11 cellular contexts compared by ENCODE assay signal in the genomic region with DNA sequence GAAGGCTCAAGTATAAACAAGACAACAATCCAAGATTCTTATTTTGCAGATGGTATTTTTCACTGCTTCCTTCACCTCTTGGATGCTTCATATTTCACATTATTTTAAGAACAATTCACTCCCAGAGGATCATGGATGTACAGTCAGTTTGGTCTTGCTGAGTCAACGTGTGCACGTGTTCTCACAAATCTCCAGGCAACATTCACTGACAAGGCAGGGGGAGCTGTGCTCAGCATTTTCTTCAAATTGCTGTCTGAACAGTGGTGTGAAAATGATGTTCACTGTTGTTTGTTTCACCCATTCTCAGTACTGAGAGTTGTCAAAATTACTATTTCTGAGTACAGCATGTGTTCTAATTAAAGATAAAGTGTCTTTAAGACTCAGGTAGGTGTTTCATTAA.
DNase-seq lines count a peak whose midpoint lies in the region; ATAC-seq, FAIRE-seq and TF ChIP-seq lines count a peak whose summit lies in the region.
"Had no signal": no experiment of that assay in that cellular context is flagged by ENCODE, and none has a peak within 500 bp of the region (broad histone marks: within the 10 kb centered on the region; RNA-seq: fewer than 3 reads in every experiment).

No MANE protein-coding gene starts in this region.

- no peak overlapping the region for H3K4me3 ChIP-seq in liver (ENCODE audit: low read depth in 1 of 3, low read length in 3 of 3)
- H3K4me3 ChIP-seq: upper lobe of left lung had no signal

- H3K27ac ChIP-seq in liver (ENCODE audit: low read depth in 1 of 2, low read length in 2 of 2) = no peak overlapping the region
- H3K27ac ChIP-seq: upper lobe of left lung had no signal

- no peak for FAIRE-seq in D721Med (lab: Jason Lieb, UNC)

- TF ChIP-seq CTCF in LNCAP (IDR thresholded peaks at IDR 0.05) (0 out of 2 replicates have a peak, but pooled peaks have one; percentile 13), liver (IDR thresholded peaks at IDR 0.05; ENCODE audit: low read depth, low read length, missing input control) (no peak), D721Med (IDR thresholded peaks at IDR 0.05; ENCODE audit: insufficient read depth, missing control alignments) (no peak)

- no peaks in the 10 kb centered on the region for H3K9me3 ChIP-seq in liver (ENCODE audit: control insufficient read depth in 4 of 4, low read length in 3 of 4)
- H3K9me3 ChIP-seq: upper lobe of left lung had no signal

- ATAC-seq in GM19351 (IDR thresholded peaks at IDR 0.05; ENCODE audit: unreplicated experiment) = no peak

- 21% methylated on average over 2 of the region's 2 CpGs for whole genome bisulfite sequencing in liver

- DNase-seq in DMS53 (lab: John Stamatoyannopoulos, UW) (peak; percentile 72), astrocyte of the hippocampus (ENCODE audit: low read depth, low spot score) (peak; percentile 48), C1 segment of cervical spinal cord (lab: John Stamatoyannopoulos, UW) (no peak), D721Med (ENCODE audit: insufficient read length, low spot score) (no peak), COR-L47 (lab: John Stamatoyannopoulos, UW) (no peak)
- DNase-seq: activated CD4-positive, alpha-beta T cell treated with anti-CD3 and anti-CD28 coated beads, Interleukin-2, amount 50 U/mL, for 4 hours; NK-92 treated with Interleukin-12 subunit alpha and Interleukin-12 subunit beta, amount 100 ng/mL, for 24 hours; upper lobe of left lung had no signal

- H3K4me1 ChIP-seq in liver (ENCODE audit: control insufficient read depth in 4 of 4, insufficient read depth in 4 of 4, low read length in 3 of 4) = peaks cover 0 to 6% (median 2%) of the 10 kb centered on the region in 4 donors
- H3K4me1 ChIP-seq: upper lobe of left lung had no signal

- no peaks in the 10 kb centered on the region for H3K27me3 ChIP-seq in liver (ENCODE audit: control insufficient read depth in 4 of 4, insufficient read depth in 4 of 4, low read length in 3 of 4)
- H3K27me3 ChIP-seq: upper lobe of left lung had no signal

- H3K9ac ChIP-seq in liver (ENCODE audit: low read depth in 1 of 2, low read length in 2 of 2) = no peak overlapping the region

- TF ChIP-seq RAD21 in liver (IDR thresholded peaks at IDR 0.05) = peak; percentile 61 to 69

- no peaks in the 10 kb centered on the region for H3K36me3 ChIP-seq in liver (ENCODE audit: control insufficient read depth in 4 of 4, insufficient read depth in 3 of 4, low read depth in 1 of 4, low read length in 3 of 4)
- H3K36me3 ChIP-seq: upper lobe of left lung had no signal

TF ChIP-seq in liver, 16 proteins besides CTCF, POLR2A, EP300 and RAD21:
- TF ChIP-seq JUND (IDR thresholded peaks at IDR 0.05) = peak in 1 of 2 donors; percentile 14
- TF ChIP-seq ZBTB33 (IDR thresholded peaks at IDR 0.05) = no peak
- TF ChIP-seq MAX (IDR thresholded peaks at IDR 0.05) = peak; percentile 17
TF ChIP-seq in liver: peak in this region for 2.

Comparison
In these comparisons a context has a peak if more than half of its experiments do, and no peak if none do; other contexts are left out.
1. DNase-seq: peak in DMS53 (single experiment) and astrocyte of the hippocampus (single experiment); none in C1 segment of cervical spinal cord (0 of 14), D721Med (single experiment) and COR-L47 (single experiment).